Comparison of ENCODE assay signal across 1 cellular context in genomic region chr3:58237940-58238681, GRCh38.
TF ChIP-seq lines count a peak whose summit lies in the region.

No MANE protein-coding gene starts in this region.

TF ChIP-seq in HepG2, 621 proteins besides CTCF, POLR2A, EP300 and RAD21 (continued from another document and continues in another):
- peak; percentile 60; the same call in 1 of the 2 replicates for TF ChIP-seq ZNF501 (CRISPR knock-in tag; IDR thresholded peaks at IDR 0.05)
- TF ChIP-seq ZNF292 (CRISPR knock-in tag; IDR thresholded peaks at IDR 0.05; ENCODE audit: borderline replicate concordance, low read depth) = peak; percentile 84
- TF ChIP-seq, protein P1, sequence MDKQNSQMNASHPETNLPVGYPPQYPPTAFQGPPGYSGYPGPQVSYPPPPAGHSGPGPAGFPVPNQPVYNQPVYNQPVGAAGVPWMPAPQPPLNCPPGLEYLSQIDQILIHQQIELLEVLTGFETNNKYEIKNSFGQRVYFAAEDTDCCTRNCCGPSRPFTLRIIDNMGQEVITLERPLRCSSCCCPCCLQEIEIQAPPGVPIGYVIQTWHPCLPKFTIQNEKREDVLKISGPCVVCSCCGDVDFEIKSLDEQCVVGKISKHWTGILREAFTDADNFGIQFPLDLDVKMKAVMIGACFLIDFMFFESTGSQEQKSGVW (CRISPR knock-in tag; IDR thresholded peaks at IDR 0.05; ENCODE audit: borderline replicate concordance) = no peak
- TF ChIP-seq DMTF1 (CRISPR knock-in tag; IDR thresholded peaks at IDR 0.05) = no peak
- TF ChIP-seq, protein P2, sequence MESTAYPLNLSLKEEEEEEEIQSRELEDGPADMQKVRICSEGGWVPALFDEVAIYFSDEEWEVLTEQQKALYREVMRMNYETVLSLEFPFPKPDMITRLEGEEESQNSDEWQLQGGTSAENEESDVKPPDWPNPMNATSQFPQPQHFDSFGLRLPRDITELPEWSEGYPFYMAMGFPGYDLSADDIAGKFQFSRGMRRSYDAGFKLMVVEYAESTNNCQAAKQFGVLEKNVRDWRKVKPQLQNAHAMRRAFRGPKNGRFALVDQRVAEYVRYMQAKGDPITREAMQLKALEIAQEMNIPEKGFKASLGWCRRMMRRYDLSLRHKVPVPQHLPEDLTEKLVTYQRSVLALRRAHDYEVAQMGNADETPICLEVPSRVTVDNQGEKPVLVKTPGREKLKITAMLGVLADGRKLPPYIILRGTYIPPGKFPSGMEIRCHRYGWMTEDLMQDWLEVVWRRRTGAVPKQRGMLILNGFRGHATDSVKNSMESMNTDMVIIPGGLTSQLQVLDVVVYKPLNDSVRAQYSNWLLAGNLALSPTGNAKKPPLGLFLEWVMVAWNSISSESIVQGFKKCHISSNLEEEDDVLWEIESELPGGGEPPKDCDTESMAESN (CRISPR knock-in tag; conservative IDR thresholded peaks at IDR 0.05) = no peak
- peak; percentile 32; the same call in 1 of the 2 replicates for TF ChIP-seq AHDC1 (CRISPR knock-in tag; IDR thresholded peaks at IDR 0.05; ENCODE audit: borderline replicate concordance)
- TF ChIP-seq TARDBP (CRISPR knock-in tag; IDR thresholded peaks at IDR 0.05) = no peak
- no peak for TF ChIP-seq XBP1 (CRISPR knock-in tag; IDR thresholded peaks at IDR 0.05)
- TF ChIP-seq HIVEP1 (CRISPR knock-in tag; IDR thresholded peaks at IDR 0.05) = 0 out of 2 replicates have a peak, but pooled peaks have one; percentile 25
- TF ChIP-seq ZNF430 (CRISPR knock-in tag; IDR thresholded peaks at IDR 0.05) = 0 out of 2 replicates have a peak, but pooled peaks have one; percentile 50
- peak; percentile 36 for TF ChIP-seq KMT2B (CRISPR knock-in tag; IDR thresholded peaks at IDR 0.05)
- peak; percentile 78; the same call in 1 of the 2 replicates for TF ChIP-seq NFKB2 (CRISPR knock-in tag; IDR thresholded peaks at IDR 0.05; ENCODE audit: borderline replicate concordance)
- no peak for TF ChIP-seq MIER2 (CRISPR knock-in tag; IDR thresholded peaks at IDR 0.05)
- TF ChIP-seq ZNF746 (CRISPR knock-in tag; IDR thresholded peaks at IDR 0.05) = peak; percentile 34; the same call in 1 of the 2 replicates
- TF ChIP-seq PAXIP1 (CRISPR knock-in tag; conservative IDR thresholded peaks at IDR 0.05) = no peak
- no peak for TF ChIP-seq MAZ (IDR thresholded peaks at IDR 0.05; ENCODE audit: borderline replicate concordance, low read depth, low read length)
- peak; percentile 39; the same call in 1 of the 2 replicates for TF ChIP-seq MAZ (CRISPR knock-in tag; IDR thresholded peaks at IDR 0.05; ENCODE audit: low read depth)
- no peak for TF ChIP-seq SETDB1 (CRISPR knock-in tag; IDR thresholded peaks at IDR 0.05; ENCODE audit: borderline replicate concordance)
- no peak for TF ChIP-seq ZNF564 (CRISPR knock-in tag; IDR thresholded peaks at IDR 0.05)
- peak; percentile 65; the same call in 1 of the 2 replicates for TF ChIP-seq ZNF776 (CRISPR knock-in tag; IDR thresholded peaks at IDR 0.05)
- TF ChIP-seq NR1H2 (CRISPR knock-in tag; IDR thresholded peaks at IDR 0.05; ENCODE audit: borderline replicate concordance, low read depth) = no peak
- peak; percentile 86 for TF ChIP-seq ZNF605 (CRISPR knock-in tag; IDR thresholded peaks at IDR 0.05)
- peak; percentile 43; the same call in 1 of the 2 replicates for TF ChIP-seq ZBTB20 (CRISPR knock-in tag; IDR thresholded peaks at IDR 0.05; ENCODE audit: borderline replicate concordance, low read depth)
- TF ChIP-seq ZMYM4 (CRISPR knock-in tag; IDR thresholded peaks at IDR 0.05) = peak; percentile 38; the same call in 1 of the 2 replicates
- no peak for TF ChIP-seq SIX4 (CRISPR knock-in tag; IDR thresholded peaks at IDR 0.05)
- no peak for TF ChIP-seq ZNF343 (CRISPR knock-in tag; IDR thresholded peaks at IDR 0.05)
- TF ChIP-seq, protein P3, sequence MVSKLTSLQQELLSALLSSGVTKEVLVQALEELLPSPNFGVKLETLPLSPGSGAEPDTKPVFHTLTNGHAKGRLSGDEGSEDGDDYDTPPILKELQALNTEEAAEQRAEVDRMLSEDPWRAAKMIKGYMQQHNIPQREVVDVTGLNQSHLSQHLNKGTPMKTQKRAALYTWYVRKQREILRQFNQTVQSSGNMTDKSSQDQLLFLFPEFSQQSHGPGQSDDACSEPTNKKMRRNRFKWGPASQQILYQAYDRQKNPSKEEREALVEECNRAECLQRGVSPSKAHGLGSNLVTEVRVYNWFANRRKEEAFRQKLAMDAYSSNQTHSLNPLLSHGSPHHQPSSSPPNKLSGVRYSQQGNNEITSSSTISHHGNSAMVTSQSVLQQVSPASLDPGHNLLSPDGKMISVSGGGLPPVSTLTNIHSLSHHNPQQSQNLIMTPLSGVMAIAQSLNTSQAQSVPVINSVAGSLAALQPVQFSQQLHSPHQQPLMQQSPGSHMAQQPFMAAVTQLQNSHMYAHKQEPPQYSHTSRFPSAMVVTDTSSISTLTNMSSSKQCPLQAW (CRISPR knock-in tag; IDR thresholded peaks at IDR 0.05) = peak; percentile 64
- no peak for TF ChIP-seq NFYC (CRISPR knock-in tag; IDR thresholded peaks at IDR 0.05)
- no peak for TF ChIP-seq ZNF512 (CRISPR knock-in tag; IDR thresholded peaks at IDR 0.05)
- TF ChIP-seq DMAP1 (CRISPR knock-in tag; IDR thresholded peaks at IDR 0.05) = peak; percentile 46; the same call in 1 of the 2 replicates
- peak; percentile 50; the same call in 1 of the 2 replicates for TF ChIP-seq MLXIP (CRISPR knock-in tag; IDR thresholded peaks at IDR 0.05; ENCODE audit: borderline replicate concordance)
- no peak for TF ChIP-seq ZNF276 (CRISPR knock-in tag; IDR thresholded peaks at IDR 0.05; ENCODE audit: low read depth)
- peak; percentile 51 for TF ChIP-seq TEAD3 (CRISPR knock-in tag; optimal IDR thresholded peaks at IDR 0.05; ENCODE audit: borderline replicate concordance)
